In the genomic region with DNA sequence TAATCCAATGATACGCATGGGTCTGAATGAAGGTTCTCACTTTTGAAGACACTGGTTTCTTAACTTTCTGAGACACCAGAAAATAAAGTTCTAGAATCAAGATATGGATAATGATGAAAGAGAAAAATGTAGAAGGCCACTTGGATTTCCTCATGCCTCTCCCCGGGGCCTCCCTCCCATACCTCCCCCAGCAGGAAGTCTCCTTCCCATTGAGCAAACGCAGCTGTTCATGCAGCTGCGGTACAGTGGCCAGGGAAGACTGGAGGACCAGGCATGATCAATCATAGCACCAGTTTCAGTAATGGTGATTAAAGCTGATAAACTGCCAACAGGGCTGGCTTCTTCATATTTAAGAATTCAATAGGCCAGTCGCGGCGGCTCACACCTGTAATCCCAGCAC, we compare ENCODE assay signal across 17 cellular contexts. TPM values are rescaled to one million over a fixed set of nuclear protein-coding genes. Genes with fewer than 3 reads are reported as not detected.
DNase-seq lines count a peak whose midpoint lies in the region.
"Had no signal": no experiment of that assay in that cellular context is flagged by ENCODE, and none has a peak within 500 bp of the region (broad histone marks: within the 10 kb centered on the region; RNA-seq: fewer than 3 reads in every experiment).

No MANE protein-coding gene starts in this region.

- H3K27ac Mint-ChIP-seq in activated naive CD8-positive, alpha-beta T cell treated with anti-CD3 and anti-CD28 coated beads for 36 hours: peak overlapping the region; percentile 84

- no peak overlapping the region for H3K23ac ChIP-seq in mesenchymal stem cell (ENCODE audit: low read length in 2 of 2)

- peaks cover 44% of the 10 kb centered on the region for H3K36me3 Mint-ChIP-seq in activated naive CD8-positive, alpha-beta T cell treated with anti-CD3 and anti-CD28 coated beads for 36 hours

- H2AFZ ChIP-seq in mesenchymal stem cell (ENCODE audit: low read depth, low read length) (no peak overlapping the region), GM23248 (no peak overlapping the region)

- H3K4me3 ChIP-seq in mesenchymal stem cell (ENCODE audit: insufficient read depth in 1 of 2, low read depth in 1 of 2, low read length in 2 of 2) (no peak overlapping the region), GM23248 (no peak overlapping the region)
- H3K4me3 ChIP-seq: lung, SK-N-MC had no signal

- no peaks in the 10 kb centered on the region for H3K27me3 Mint-ChIP-seq in activated naive CD8-positive, alpha-beta T cell treated with anti-CD3 and anti-CD28 coated beads for 36 hours
- H3K27me3 Mint-ChIP-seq: naive thymus-derived CD8-positive, alpha-beta T cell had no signal

- no peak overlapping the region for H2BK120ac ChIP-seq in mesenchymal stem cell (ENCODE audit: low read depth, low read length)

- H3K4ac ChIP-seq in mesenchymal stem cell (ENCODE audit: low read depth in 1 of 2, low read length in 2 of 2): no peak overlapping the region

- no peaks in the 10 kb centered on the region for H3K9me3 ChIP-seq in mesenchymal stem cell (ENCODE audit: control insufficient read depth, low read length)
- no peaks in the 10 kb centered on the region for H3K9me3 ChIP-seq in GM23248 (ENCODE audit: low read depth)

- DNase-seq in NCI-H1417 (lab: John Stamatoyannopoulos, UW) (peak in 2 of 3 experiments; percentile 4 to 55), NCI-H1417 treated with DMSO at 0.1 percent for 48 hours (lab: John Stamatoyannopoulos, UW) (no peak), GF-D8 (lab: John Stamatoyannopoulos, UW) (peak; percentile 78), mesenchymal stem cell (peak; percentile 43), DMS79 (lab: John Stamatoyannopoulos, UW) (no peak), GM23248 (no peak), RKO (ENCODE audit: low spot score) (no peak)
- no peak for DNase-seq in activated naive CD8-positive, alpha-beta T cell treated with anti-CD3 and anti-CD28 coated beads for 36 hours
- DNase-seq: 8988T; activated CD4-positive, alpha-beta T cell treated with anti-CD3 and anti-CD28 coated beads, Interleukin-2, amount 50 U/mL, for 4 hours; anterior cingulate cortex; HFFc6; naive thymus-derived CD8-positive, alpha-beta T cell; NCI-H1048; NCI-H226 had no signal

- H2AK5ac ChIP-seq in mesenchymal stem cell (ENCODE audit: low read length, severe bottlenecking): no peak overlapping the region

- no peak overlapping the region for H3K14ac ChIP-seq in mesenchymal stem cell (ENCODE audit: low read length in 2 of 2)

- H4K20me1 ChIP-seq in GM23248 (ENCODE audit: insufficient read depth): no peaks in the 10 kb centered on the region

- peaks cover 38% of the 10 kb centered on the region for H3K79me1 ChIP-seq in mesenchymal stem cell (replicated peaks; ENCODE audit: low read length, poor library complexity, severe bottlenecking)

- in situ Hi-C loops in GM23248 (cut with MboI): no loop called here

- WGBS in mesenchymal stem cell: 77% methylated on average over 6 of the region's 7 CpGs
- WGBS in GM23248 (ENCODE audit: low coverage in 1 of 2, low lambda C conversion rate in 2 of 2, missing lambda C conversion rate in 2 of 2), 2 experiments: 91 to 93% methylated on average over 7 of the region's 7 CpGs

- H3K36me3 ChIP-seq in mesenchymal stem cell (ENCODE audit: control insufficient read depth in 1 of 2, insufficient read depth in 2 of 2, low read depth in 1 of 2, low read length in 2 of 2): peaks cover 64 to 98% of the 10 kb centered on the region in 2 experiments
- H3K36me3 ChIP-seq in GM23248 (ENCODE audit: low read depth): peaks cover 55% of the 10 kb centered on the region

- H4K8ac ChIP-seq in mesenchymal stem cell (ENCODE audit: low read length): no peak overlapping the region

- H3K9me3 Mint-ChIP-seq in activated naive CD8-positive, alpha-beta T cell treated with anti-CD3 and anti-CD28 coated beads for 36 hours: no peaks in the 10 kb centered on the region
- H3K9me3 Mint-ChIP-seq: HFFc6; naive thymus-derived CD8-positive, alpha-beta T cell had no signal

- H3K4me1 ChIP-seq in mesenchymal stem cell (ENCODE audit: control insufficient read depth, insufficient read depth, low read depth, low read length): peaks cover 6% of the 10 kb centered on the region
- H3K4me1 ChIP-seq in GM23248 (ENCODE audit: insufficient read depth): no peaks in the 10 kb centered on the region

- no peak overlapping the region for H2BK5ac ChIP-seq in mesenchymal stem cell (ENCODE audit: low read depth, low read length, poor library complexity, severe bottlenecking)

- H3K27me3 ChIP-seq in mesenchymal stem cell (ENCODE audit: control insufficient read depth in 1 of 2, insufficient read depth in 1 of 2, low read length in 2 of 2) (no peaks in the 10 kb centered on the region), GM23248 (replicated peaks; ENCODE audit: insufficient read depth) (no peaks in the 10 kb centered on the region)

- H3K4me1 Mint-ChIP-seq in activated naive CD8-positive, alpha-beta T cell treated with anti-CD3 and anti-CD28 coated beads for 36 hours: peaks cover 10% of the 10 kb centered on the region

- no peaks in the 10 kb centered on the region for H3K9me2 ChIP-seq in GM23248 (ENCODE audit: insufficient read depth)

- H3K9ac ChIP-seq in mesenchymal stem cell (ENCODE audit: low read length) (no peak overlapping the region), GM23248 (no peak overlapping the region)

- peaks cover 27% of the 10 kb centered on the region for H3K79me2 ChIP-seq in GM23248 (ENCODE audit: insufficient read depth)

- H3K18ac ChIP-seq in mesenchymal stem cell (ENCODE audit: low read depth in 1 of 2, low read length in 2 of 2): no peak overlapping the region

- H3K4me3 Mint-ChIP-seq in activated naive CD8-positive, alpha-beta T cell treated with anti-CD3 and anti-CD28 coated beads for 36 hours: no peak overlapping the region
- H3K4me3 Mint-ChIP-seq: HFFc6; naive thymus-derived CD8-positive, alpha-beta T cell had no signal

- peaks cover 15% of the 10 kb centered on the region; the same call in 1 of the 2 replicates for H3F3A ChIP-seq in GM23248 (ENCODE audit: insufficient read depth)

- no peak overlapping the region for H4K91ac ChIP-seq in mesenchymal stem cell (ENCODE audit: low read length)

- H3K27ac ChIP-seq in mesenchymal stem cell (ENCODE audit: low read length, poor library complexity, severe bottlenecking) (no peak overlapping the region), GM23248 (no peak overlapping the region)
- H3K27ac ChIP-seq: SK-N-MC had no signal

- no peak overlapping the region for H2BK15ac ChIP-seq in mesenchymal stem cell (ENCODE audit: low read depth, poor library complexity, severe bottlenecking)

- no peak overlapping the region for H3K4me2 ChIP-seq in mesenchymal stem cell (ENCODE audit: low read length, poor library complexity, severe bottlenecking)
- H3K4me2 ChIP-seq in GM23248 (ENCODE audit: unreplicated experiment): no peak overlapping the region

- no peak overlapping the region for H2BK12ac ChIP-seq in mesenchymal stem cell (ENCODE audit: low read length in 2 of 2)

RNA-seq across cellular contexts. Expression of a gene that starts 10.9 kb away (rescaled TPM):
- total RNA-seq in activated naive CD8-positive, alpha-beta T cell treated with anti-CD3 and anti-CD28 coated beads for 36 hours: 100 to 1,000 TPM; 109 to 110 TPM
- 36.3 TPM for polyA plus RNA-seq in mesenchymal stem cell (2013, experiment 1 of 2)
- polyA plus RNA-seq in mesenchymal stem cell (2013, experiment 2 of 2): 31.6 TPM
- 63.7 and 69.9 TPM in 2 replicates for total RNA-seq in GM23248 (2014; rRNA removed; shearing (Covaris generic))
- polyA plus RNA-seq in GM23248 (2016; fragmentation: Nextera tagmentation; extraction: Ambion mirVana): 45.4 and 49.4 TPM in 2 replicates

RNA-seq across cellular contexts. Expression of a gene that starts 30.3 kb away (rescaled TPM):
- 10 to 100 TPM; 49.9 to 53.8 TPM for total RNA-seq in activated naive CD8-positive, alpha-beta T cell treated with anti-CD3 and anti-CD28 coated beads for 36 hours
- polyA plus RNA-seq in mesenchymal stem cell (2013, experiment 1 of 2): 74.7 TPM
- 70.3 TPM for polyA plus RNA-seq in mesenchymal stem cell (2013, experiment 2 of 2)
- 58.7 and 69.4 TPM in 2 replicates for total RNA-seq in GM23248 (2014; rRNA removed; shearing (Covaris generic))
- 54.5 and 56.9 TPM in 2 replicates for polyA plus RNA-seq in GM23248 (2016; fragmentation: Nextera tagmentation; extraction: Ambion mirVana)

RNA-seq across cellular contexts. Expression of a gene that starts 30.6 kb away (rescaled TPM):
- 100 to 1,000 TPM; 137 to 149 TPM for total RNA-seq in activated naive CD8-positive, alpha-beta T cell treated with anti-CD3 and anti-CD28 coated beads for 36 hours
- 19.5 TPM for polyA plus RNA-seq in mesenchymal stem cell (2013, experiment 1 of 2)
- 18.9 TPM for polyA plus RNA-seq in mesenchymal stem cell (2013, experiment 2 of 2)
- 26.9 and 37.1 TPM in 2 replicates for total RNA-seq in GM23248 (2014; rRNA removed; shearing (Covaris generic))
- polyA plus RNA-seq in GM23248 (2016; fragmentation: Nextera tagmentation; extraction: Ambion mirVana): 36.6 and 38.4 TPM in 2 replicates

Comparison
In these comparisons a context has a peak if more than half of its experiments do, and no peak if none do; other contexts are left out.
1. DNase-seq: peak in NCI-H1417 (2 of 3), GF-D8 (single experiment) and mesenchymal stem cell (single experiment); none in NCI-H1417 treated with DMSO at 0.1 percent for 48 hours (single experiment), activated naive CD8-positive, alpha-beta T cell treated with anti-CD3 and anti-CD28 coated beads for 36 hours (single experiment), DMS79 (single experiment), GM23248 (single experiment) and RKO (single experiment).